In the genomic region with DNA sequence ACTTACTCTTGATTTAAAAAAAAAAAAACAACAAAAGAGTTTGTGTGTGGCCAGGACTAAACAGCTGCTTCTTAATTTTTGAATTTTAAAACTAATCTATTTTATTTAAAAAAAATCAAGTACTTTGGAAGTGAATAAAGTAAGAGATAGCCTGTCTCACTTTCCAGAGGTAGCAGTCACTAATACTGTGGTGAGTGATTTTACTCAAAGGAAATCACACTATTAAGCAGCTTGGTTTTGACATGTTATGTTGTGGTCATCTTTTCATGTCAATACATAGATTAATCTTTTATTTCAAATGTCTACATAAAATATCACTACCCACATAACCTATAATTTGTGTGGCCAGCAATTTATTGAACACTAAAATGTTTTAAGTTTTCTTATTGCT, we compare ENCODE assay signal across 20 cellular contexts.
A peak's percentile ranks its signal among the peaks of the same experiment; 100 is the strongest.
DNase-seq lines count a peak whose midpoint lies in the region; ATAC-seq and TF ChIP-seq lines count a peak whose summit lies in the region.
"Had no signal": no experiment of that assay in that cellular context is flagged by ENCODE, and none has a peak within 500 bp of the region (broad histone marks: within the 10 kb centered on the region; RNA-seq: fewer than 3 reads in every experiment).

No MANE protein-coding gene starts in this region.

- H3K27ac ChIP-seq in upper lobe of right lung, result no peak overlapping the region
- H3K27ac ChIP-seq: BLaER1 treated with 17β-estradiol and CSF1 and Interleukin-3, amounts not matched to agents 10 nM and 100 nM had no signal

- H3K36me3 Mint-ChIP-seq in activated T-helper 17 cell treated with anti-CD3 and anti-CD28 coated beads, Interleukin-2, amount 50 U/mL, for 72 hours (ENCODE audit: low read depth), result no peaks in the 10 kb centered on the region

- peaks cover 67% of the 10 kb centered on the region for H3K4me1 ChIP-seq in skeletal muscle satellite cell (ENCODE audit: control insufficient read depth, insufficient read depth, low read length)
- no peaks in the 10 kb centered on the region for H3K4me1 ChIP-seq in upper lobe of right lung

- H3K27me3 ChIP-seq in skeletal muscle satellite cell (ENCODE audit: control insufficient read depth, insufficient read depth, low read length) (no peaks in the 10 kb centered on the region), upper lobe of right lung (no peaks in the 10 kb centered on the region)
- H3K27me3 ChIP-seq: BLaER1 treated with 17β-estradiol and CSF1 and Interleukin-3, amounts not matched to agents 10 nM and 100 nM had no signal

- no peak for TF ChIP-seq CTCF in upper lobe of right lung (IDR thresholded peaks at IDR 0.05)

- H3K4me1 Mint-ChIP-seq in activated T-helper 17 cell treated with anti-CD3 and anti-CD28 coated beads, Interleukin-2, amount 50 U/mL, for 72 hours, result no peaks in the 10 kb centered on the region
- H3K4me1 Mint-ChIP-seq: H9 had no signal

- no peaks in the 10 kb centered on the region for H3K9me3 Mint-ChIP-seq in activated T-helper 17 cell treated with anti-CD3 and anti-CD28 coated beads, Interleukin-2, amount 50 U/mL, for 72 hours
- H3K9me3 Mint-ChIP-seq: CD4-positive, alpha-beta memory T cell; H9 had no signal

- ATAC-seq in activated T-helper 17 cell treated with anti-CD3 and anti-CD28 coated beads, Interleukin-2, amount 50 U/mL, for 72 hours (replicated peaks), result peak; percentile 64
- ATAC-seq in GM19328 (IDR thresholded peaks at IDR 0.05; ENCODE audit: unreplicated experiment) (no peak), GM21717 (IDR thresholded peaks at IDR 0.05; ENCODE audit: unreplicated experiment) (no peak), upper lobe of right lung (no peak)

- TF ChIP-seq EP300 in Ishikawa (IDR thresholded peaks at IDR 0.05; ENCODE audit: borderline replicate concordance), result no peak

- H3K9ac ChIP-seq in skeletal muscle satellite cell (ENCODE audit: low read depth, low read length), result peak overlapping the region; percentile 10
- H3K9ac ChIP-seq: BLaER1 treated with 17β-estradiol and CSF1 and Interleukin-3, amounts not matched to agents 10 nM and 100 nM; SK-N-SH had no signal

- peak; percentile 39 for DNase-seq in DMS53 treated with DMSO at 0.1 percent for 48 hours (lab: John Stamatoyannopoulos, UW; ENCODE audit: unreplicated experiment)
- DNase-seq in upper lobe of right lung, result no peak
- DNase-seq: Caco-2; CD4-positive, alpha-beta memory T cell; DMS153; H9; KBM-7; MM.1S; NCI-H1048; NCI-H1436 treated with DMSO at 0.1 percent for 48 hours; NCI-H2171; NCI-H524 treated with DMSO at 0.1 percent for 48 hours; NCI-H82; SK-N-SH had no signal

- no peak overlapping the region for H3K27ac Mint-ChIP-seq in activated T-helper 17 cell treated with anti-CD3 and anti-CD28 coated beads, Interleukin-2, amount 50 U/mL, for 72 hours
- H3K27ac Mint-ChIP-seq: CD4-positive, alpha-beta memory T cell; H9 had no signal

- intact Hi-C loops in upper lobe of right lung (cut with DNase I), result no loop called here

- peak overlapping the region; percentile 13 for H3K4me2 ChIP-seq in skeletal muscle satellite cell (ENCODE audit: low read length)
- H3K4me2 ChIP-seq: BLaER1 treated with 17β-estradiol and CSF1 and Interleukin-3, amounts not matched to agents 10 nM and 100 nM; SK-N-SH had no signal

- no peak for TF ChIP-seq RAD21 in Ishikawa (IDR thresholded peaks at IDR 0.05; ENCODE audit: low read depth)

- no peaks in the 10 kb centered on the region for H3K36me3 ChIP-seq in skeletal muscle satellite cell (ENCODE audit: insufficient read depth, low read length)
- H3K36me3 ChIP-seq in upper lobe of right lung, result no peaks in the 10 kb centered on the region

- H3K4me3 Mint-ChIP-seq in activated T-helper 17 cell treated with anti-CD3 and anti-CD28 coated beads, Interleukin-2, amount 50 U/mL, for 72 hours, result no peak overlapping the region
- H3K4me3 Mint-ChIP-seq: CD4-positive, alpha-beta memory T cell; H9 had no signal

- no peaks in the 10 kb centered on the region for H3K27me3 Mint-ChIP-seq in activated T-helper 17 cell treated with anti-CD3 and anti-CD28 coated beads, Interleukin-2, amount 50 U/mL, for 72 hours
- H3K27me3 Mint-ChIP-seq: CD4-positive, alpha-beta memory T cell had no signal

- no peak overlapping the region for H3K4me3 ChIP-seq in skeletal muscle satellite cell (ENCODE audit: low read length)
- no peak overlapping the region for H3K4me3 ChIP-seq in upper lobe of right lung
- H3K4me3 ChIP-seq: BLaER1 treated with 17β-estradiol and CSF1 and Interleukin-3, amounts not matched to agents 10 nM and 100 nM had no signal

- H3K9me3 ChIP-seq in skeletal muscle satellite cell (replicated peaks; ENCODE audit: low read length) (no peaks in the 10 kb centered on the region), upper lobe of right lung (no peaks in the 10 kb centered on the region)
- H3K9me3 ChIP-seq: BLaER1 treated with 17β-estradiol and CSF1 and Interleukin-3, amounts not matched to agents 10 nM and 100 nM; Caco-2; SK-N-SH had no signal

TF ChIP-seq in Ishikawa, 13 proteins besides CTCF, POLR2A, EP300 and RAD21:
- TF ChIP-seq FOXM1 (IDR thresholded peaks at IDR 0.05; ENCODE audit: borderline replicate concordance, low read depth) (0 out of 2 replicates have a peak, but pooled peaks have one; percentile 4), TAF1 (IDR thresholded peaks at IDR 0.05; ENCODE audit: low read depth) (no peak)
- TF ChIP-seq, protein P1, sequence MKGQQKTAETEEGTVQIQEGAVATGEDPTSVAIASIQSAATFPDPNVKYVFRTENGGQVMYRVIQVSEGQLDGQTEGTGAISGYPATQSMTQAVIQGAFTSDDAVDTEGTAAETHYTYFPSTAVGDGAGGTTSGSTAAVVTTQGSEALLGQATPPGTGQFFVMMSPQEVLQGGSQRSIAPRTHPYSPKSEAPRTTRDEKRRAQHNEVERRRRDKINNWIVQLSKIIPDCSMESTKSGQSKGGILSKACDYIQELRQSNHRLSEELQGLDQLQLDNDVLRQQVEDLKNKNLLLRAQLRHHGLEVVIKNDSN (IDR thresholded peaks at IDR 0.05), result no peak
- TF ChIP-seq, protein P2, sequence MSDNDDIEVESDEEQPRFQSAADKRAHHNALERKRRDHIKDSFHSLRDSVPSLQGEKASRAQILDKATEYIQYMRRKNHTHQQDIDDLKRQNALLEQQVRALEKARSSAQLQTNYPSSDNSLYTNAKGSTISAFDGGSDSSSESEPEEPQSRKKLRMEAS (IDR thresholded peaks at IDR 0.05), result no peak
